Comparison of ENCODE assay signal across 1 cellular context in the genomic region with DNA sequence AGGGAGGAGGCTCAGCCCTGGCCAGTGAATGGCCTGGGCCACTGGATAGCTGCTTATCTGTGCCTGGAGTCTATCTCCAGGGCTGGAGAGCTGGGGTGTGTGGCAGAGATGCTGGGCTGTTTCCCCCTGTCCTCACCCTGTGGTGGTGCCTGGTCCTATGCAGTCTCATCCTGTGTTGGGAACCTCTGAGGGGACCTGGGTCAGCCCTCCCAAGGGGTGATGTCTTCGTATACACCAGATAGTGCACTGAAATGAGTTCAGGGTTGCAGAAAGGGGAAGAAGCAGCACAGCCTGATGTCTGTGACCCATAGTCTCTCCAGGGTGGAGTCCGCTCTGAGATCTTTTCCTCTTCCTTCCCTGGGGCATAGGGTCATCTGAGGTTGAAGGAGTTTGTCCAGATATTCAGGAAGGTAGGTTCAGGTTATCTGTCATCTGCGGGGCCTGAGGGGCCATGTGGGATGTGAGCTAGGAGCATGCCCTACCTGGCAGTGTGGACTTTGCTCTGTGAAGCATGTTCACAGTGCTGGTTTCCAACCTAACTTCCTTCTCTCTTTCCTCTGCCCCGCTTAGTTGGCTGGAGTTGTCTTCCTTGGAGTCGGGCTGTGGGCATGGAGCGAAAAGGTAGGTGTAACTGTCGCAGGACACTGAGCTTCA.
TF ChIP-seq lines count a peak whose summit lies in the region.

No MANE protein-coding gene starts in this region.

TF ChIP-seq in IMR-90, 13 proteins besides CTCF, POLR2A, EP300 and RAD21:
- TF ChIP-seq, protein P1, sequence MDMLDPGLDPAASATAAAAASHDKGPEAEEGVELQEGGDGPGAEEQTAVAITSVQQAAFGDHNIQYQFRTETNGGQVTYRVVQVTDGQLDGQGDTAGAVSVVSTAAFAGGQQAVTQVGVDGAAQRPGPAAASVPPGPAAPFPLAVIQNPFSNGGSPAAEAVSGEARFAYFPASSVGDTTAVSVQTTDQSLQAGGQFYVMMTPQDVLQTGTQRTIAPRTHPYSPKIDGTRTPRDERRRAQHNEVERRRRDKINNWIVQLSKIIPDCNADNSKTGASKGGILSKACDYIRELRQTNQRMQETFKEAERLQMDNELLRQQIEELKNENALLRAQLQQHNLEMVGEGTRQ (IDR thresholded peaks at IDR 0.05; ENCODE audit: low read depth, low read length), result no peak
- TF ChIP-seq SMC3 (IDR thresholded peaks at IDR 0.05; ENCODE audit: low read depth, low read length) (no peak), BHLHE40 (IDR thresholded peaks at IDR 0.05; ENCODE audit: low read depth, low read length) (no peak), RFX5 (IDR thresholded peaks at IDR 0.05; ENCODE audit: low read depth, low read length) (no peak), MAFK (IDR thresholded peaks at IDR 0.05; ENCODE audit: low read depth, low read length) (no peak), CEBPB (IDR thresholded peaks at IDR 0.05; ENCODE audit: low read depth, low read length) (no peak), NFE2L2 (IDR thresholded peaks at IDR 0.05; ENCODE audit: low read depth, low read length) (no peak), MAZ (IDR thresholded peaks at IDR 0.05; ENCODE audit: borderline replicate concordance, low read depth, low read length) (no peak), RCOR1 (IDR thresholded peaks at IDR 0.05; ENCODE audit: insufficient replicate concordance, low read length) (no peak), MXI1 (IDR thresholded peaks at IDR 0.05; ENCODE audit: borderline replicate concordance, low read depth, low read length) (no peak), CHD1 (IDR thresholded peaks at IDR 0.05; ENCODE audit: low read depth, low read length) (no peak)
